In genomic region chr7:135899458-135899857, GRCh38 we compare ENCODE assay signal across 30 cellular contexts.
"Had no signal": no experiment of that assay in that cellular context is flagged by ENCODE, and none has a peak within 500 bp of the region (broad histone marks: within the 10 kb centered on the region; RNA-seq: fewer than 3 reads in every experiment).

No MANE protein-coding gene starts in this region.

- H3K27me3 ChIP-seq: SJCRH30 had no signal

- ATAC-seq: Panc1, Right ventricle myocardium inferior had no signal

- H3K9me3 ChIP-seq: SJCRH30, SK-N-SH had no signal

- H3K9ac ChIP-seq: KMS-11, SK-N-SH had no signal

- H3K4me3 ChIP-seq: PC-9, SJCRH30 had no signal

- H3K36me3 ChIP-seq: SJCRH30 had no signal

- H3K27ac ChIP-seq: KMS-11, PC-9, RWPE1, SJCRH30 had no signal

- H2AFZ ChIP-seq: PC-9 had no signal

- H3K4me1 ChIP-seq: SJCRH30 had no signal

- DNase-seq: Karpas-422, MM.1S, MV-4-11, NCI-H1092, NCI-H1105, NCI-H1417 treated with DMSO at 0.1 percent for 48 hours, NCI-H1436 treated with DMSO at 0.1 percent for 48 hours, NCI-H1694 treated with DMSO at 0.1 percent for 48 hours, NCI-H187 treated with DMSO at 0.1 percent for 48 hours, NCI-H2029, NCI-H2081, NCI-H2171 treated with DMSO at 0.1 percent for 48 hours, NCI-H226, NCI-H446 treated with DMSO at 0.1 percent for 48 hours, NCI-H510A, NCI-H524, NCI-H526, NCI-H69, NCI-H748 treated with DMSO at 0.1 percent for 48 hours, NCI-H82, PC-9, SHP77, SIG-M5, SJCRH30, SK-N-SH, SW 1271 had no signal

- H3K4me2 ChIP-seq: KMS-11, PC-9, SK-N-SH had no signal
